Comparison of ENCODE assay signal across 8 cellular contexts in the genomic region with DNA sequence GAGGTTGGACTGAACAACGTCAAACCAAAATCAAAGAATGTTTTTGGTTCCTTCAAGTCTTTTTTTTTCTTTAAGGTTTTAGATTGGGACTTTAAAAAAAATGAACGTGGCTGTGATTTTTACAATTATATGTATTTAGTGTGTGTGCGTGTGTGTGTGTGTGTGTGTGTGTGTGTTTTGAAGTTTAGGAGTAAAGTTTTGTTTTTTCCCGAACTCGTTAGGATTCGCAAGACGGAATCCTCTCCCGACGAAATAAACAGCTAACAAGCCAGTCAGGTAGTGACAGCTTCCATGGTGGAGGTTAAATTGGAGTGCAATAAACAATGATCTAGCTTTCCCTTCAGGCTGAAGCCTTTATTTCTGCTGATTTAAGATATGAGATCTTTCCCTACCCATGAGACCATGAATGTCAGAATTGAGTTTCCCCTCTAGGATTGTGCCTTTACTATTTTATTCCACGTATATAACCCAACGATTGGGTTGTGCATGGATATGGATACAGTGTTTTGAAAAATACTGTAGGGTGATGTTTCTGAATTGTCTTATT. TPM values are rescaled to one million over a fixed set of nuclear protein-coding genes. Genes with fewer than 3 reads are reported as not detected.
DNase-seq lines count a peak whose midpoint lies in the region; ATAC-seq, FAIRE-seq and TF ChIP-seq lines count a peak whose summit lies in the region.

No MANE protein-coding gene starts in this region.

- H3K4me3 Mint-ChIP-seq in activated naive CD8-positive, alpha-beta T cell treated with anti-CD3 and anti-CD28 coated beads, Interleukin-2, amount 10 ng/mL, durations not matched to agents 7 days and 5 days: peak overlapping the region; percentile 98

- no peaks in the 10 kb centered on the region for H3K79me2 ChIP-seq in ACC112 (ENCODE audit: control insufficient read depth, insufficient read depth, low read length, unreplicated experiment)
- H3K79me2 ChIP-seq in keratinocyte (ENCODE audit: control insufficient read depth, insufficient read depth, low read length): no peaks in the 10 kb centered on the region

- H3K4me2 ChIP-seq in keratinocyte (ENCODE audit: control insufficient read depth, extremely low read depth, insufficient read depth, low read depth, low read length): peak overlapping the region; percentile 96

- H3K36me3 Mint-ChIP-seq in activated naive CD8-positive, alpha-beta T cell treated with anti-CD3 and anti-CD28 coated beads, Interleukin-2, amount 10 ng/mL, durations not matched to agents 7 days and 5 days: peaks cover 25% of the 10 kb centered on the region

- H3K4me3 ChIP-seq in ACC112 (ENCODE audit: low read depth, low read length): peak overlapping the region; percentile 91
- peak overlapping the region; percentile 97 for H3K4me3 ChIP-seq in HEK293 (ENCODE audit: low read depth, low read length)
- peak overlapping the region; percentile 63 to 86 (median 80) for H3K4me3 ChIP-seq in keratinocyte (ENCODE audit: control insufficient read depth in 2 of 3, extremely low read depth in 1 of 3, insufficient read depth in 2 of 3, low read depth in 1 of 3, low read length in 3 of 3)

- H3K27me3 ChIP-seq in ACC112 (ENCODE audit: insufficient read depth, low read length) (no peaks in the 10 kb centered on the region), keratinocyte (ENCODE audit: control insufficient read depth, extremely low read depth, insufficient read depth, low read length) (no peaks in the 10 kb centered on the region)

- dilution Hi-C loops in keratinocyte (cut with MboI; ENCODE audit: extremely low pct_ligation_motif_present, low sequenced_read_pairs): no loop called here

- ATAC-seq in activated naive CD8-positive, alpha-beta T cell treated with anti-CD3 and anti-CD28 coated beads, Interleukin-2, amount 10 ng/mL, durations not matched to agents 7 days and 5 days (ENCODE audit: low read depth): no peak
- ATAC-seq in HG02840 (IDR thresholded peaks at IDR 0.05; ENCODE audit: low FRiP score, unreplicated experiment): no peak

- H3K27ac Mint-ChIP-seq in activated naive CD8-positive, alpha-beta T cell treated with anti-CD3 and anti-CD28 coated beads, Interleukin-2, amount 10 ng/mL, durations not matched to agents 7 days and 5 days: peak overlapping the region; percentile 90

- no peak for DNase-seq in activated naive CD8-positive, alpha-beta T cell treated with anti-CD3 and anti-CD28 coated beads, Interleukin-2, amount 10 ng/mL, durations not matched to agents 7 days and 5 days
- no peak for DNase-seq in keratinocyte (ENCODE audit: low read depth, low spot score)
- no peak for DNase-seq in substantia nigra (lab: John Stamatoyannopoulos, UW)
- no peak for DNase-seq in SIG-M5 treated with dmso at 0.1 percent for 504 hours (lab: John Stamatoyannopoulos, UW; ENCODE audit: unreplicated experiment)
- DNase-seq in GM19238 (ENCODE audit: insufficient read length, low spot score): no peak

- H3K4me1 ChIP-seq in ACC112 (ENCODE audit: control insufficient read depth, insufficient read depth, low read length, unreplicated experiment): no peaks in the 10 kb centered on the region
- H3K4me1 ChIP-seq in HEK293 (ENCODE audit: control insufficient read depth, insufficient read depth, low read length): peaks cover 11% of the 10 kb centered on the region; the same call in 1 of the 2 replicates
- H3K4me1 ChIP-seq in keratinocyte (ENCODE audit: control insufficient read depth, extremely low read depth, insufficient read depth, low read length): peaks cover 9% of the 10 kb centered on the region

- H3K36me3 ChIP-seq in ACC112 (ENCODE audit: insufficient read depth, low read length): no peaks in the 10 kb centered on the region
- H3K36me3 ChIP-seq in HEK293 (ENCODE audit: control insufficient read depth in 2 of 2, insufficient read depth in 1 of 2, low read length in 2 of 2): peaks cover 0 to 8% of the 10 kb centered on the region in 2 experiments; a peak in 1 of 3 replicates
- no peaks in the 10 kb centered on the region for H3K36me3 ChIP-seq in keratinocyte (ENCODE audit: control insufficient read depth in 2 of 2, extremely low read depth in 1 of 2, insufficient read depth in 2 of 2, low read length in 2 of 2)

- H3K27ac ChIP-seq in ACC112 (ENCODE audit: low read depth, low read length): no peak overlapping the region
- 0 out of 2 replicates have a peak overlapping the region, but pooled peaks have one; percentile 19 for H3K27ac ChIP-seq in HEK293 (ENCODE audit: extremely low read depth, low read depth, low read length)
- H3K27ac ChIP-seq in keratinocyte (ENCODE audit: control insufficient read depth, insufficient read depth, low read length): no peak overlapping the region
- H3K27ac ChIP-seq in substantia nigra (ENCODE audit: low read depth, low read length, poor library complexity, severe bottlenecking): peak overlapping the region; percentile 80

- TF ChIP-seq CTCF in HEK293 (tag by site-specific recombination; IDR thresholded peaks at IDR 0.05) (no peak), keratinocyte (optimal IDR thresholded peaks at IDR 0.05 in 1 of 3, IDR thresholded peaks at IDR 0.05 in 1 of 3, conservative IDR thresholded peaks at IDR 0.05 in 1 of 3; ENCODE audit: extremely low read depth in 1 of 3, insufficient read depth in 2 of 3, low read length in 3 of 3) (no peak)

- peaks cover 34% of the 10 kb centered on the region for H3K4me1 Mint-ChIP-seq in activated naive CD8-positive, alpha-beta T cell treated with anti-CD3 and anti-CD28 coated beads, Interleukin-2, amount 10 ng/mL, durations not matched to agents 7 days and 5 days

- H3K27me3 Mint-ChIP-seq in activated naive CD8-positive, alpha-beta T cell treated with anti-CD3 and anti-CD28 coated beads, Interleukin-2, amount 10 ng/mL, durations not matched to agents 7 days and 5 days: no peaks in the 10 kb centered on the region

- no peaks in the 10 kb centered on the region for H3K9me1 ChIP-seq in keratinocyte (ENCODE audit: control insufficient read depth, extremely low read depth, insufficient read depth, low read length)

- POLR2A ChIA-PET in HEK293 (lab: Yijun Ruan, JAX): interaction anchor here (2.2 kb wide), 1 partner anchor 108 kb away, joined by 17 read pairs; the partner anchor contains the start of gene HSDL2
- POLR2A ChIA-PET in activated naive CD8-positive, alpha-beta T cell treated with anti-CD3 and anti-CD28 coated beads, Interleukin-2, amount 10 ng/mL, durations not matched to agents 7 days and 5 days (lab: Charles Lee): interaction anchor here (1.2 to 3.8 kb wide), 2 partner anchors 108 to 230 kb away, joined by 3 to 26 read pairs; partner anchors contain the start of genes HSDL2 and INIP

- peak overlapping the region; percentile 24 for H3K9ac ChIP-seq in keratinocyte (ENCODE audit: control insufficient read depth, extremely low read depth, insufficient read depth, low read length)

- FAIRE-seq in keratinocyte (lab: Jason Lieb, UNC): no peak

- no peaks in the 10 kb centered on the region for H4K20me1 ChIP-seq in keratinocyte (ENCODE audit: control insufficient read depth, extremely low read depth, insufficient read depth, low read length)

- CTCF ChIA-PET in HEK293 (lab: Yijun Ruan, JAX): no interaction called here

- peaks cover 3% of the 10 kb centered on the region for H3K9me3 Mint-ChIP-seq in activated naive CD8-positive, alpha-beta T cell treated with anti-CD3 and anti-CD28 coated beads, Interleukin-2, amount 10 ng/mL, durations not matched to agents 7 days and 5 days

- peak overlapping the region; percentile 82 for H2AFZ ChIP-seq in ACC112 (ENCODE audit: low read length, unreplicated experiment)
- H2AFZ ChIP-seq in keratinocyte (ENCODE audit: control insufficient read depth, low read length): peak overlapping the region; percentile 92

- H3K9me3 ChIP-seq in HEK293 (ENCODE audit: control insufficient read depth, insufficient read depth, low read depth, low read length) (no peaks in the 10 kb centered on the region), keratinocyte (ENCODE audit: control insufficient read depth, low read depth, low read length) (no peaks in the 10 kb centered on the region)

TF ChIP-seq in HEK293, 187 proteins besides CTCF, POLR2A, EP300 and RAD21 (continues in another document):
- peak; percentile 71 for TF ChIP-seq ZNF335 (tag by site-specific recombination; conservative IDR thresholded peaks at IDR 0.05)
- no peak for TF ChIP-seq ZNF174 (tag by site-specific recombination; IDR thresholded peaks at IDR 0.05)
- 0 out of 2 replicates have a peak, but pooled peaks have one; percentile 15 for TF ChIP-seq TRIM28 (IDR thresholded peaks at IDR 0.05; ENCODE audit: borderline replicate concordance, low read length)
- TF ChIP-seq KLF9 (tag by site-specific recombination; IDR thresholded peaks at IDR 0.05; ENCODE audit: low read depth): no peak
- TF ChIP-seq, protein P1, sequence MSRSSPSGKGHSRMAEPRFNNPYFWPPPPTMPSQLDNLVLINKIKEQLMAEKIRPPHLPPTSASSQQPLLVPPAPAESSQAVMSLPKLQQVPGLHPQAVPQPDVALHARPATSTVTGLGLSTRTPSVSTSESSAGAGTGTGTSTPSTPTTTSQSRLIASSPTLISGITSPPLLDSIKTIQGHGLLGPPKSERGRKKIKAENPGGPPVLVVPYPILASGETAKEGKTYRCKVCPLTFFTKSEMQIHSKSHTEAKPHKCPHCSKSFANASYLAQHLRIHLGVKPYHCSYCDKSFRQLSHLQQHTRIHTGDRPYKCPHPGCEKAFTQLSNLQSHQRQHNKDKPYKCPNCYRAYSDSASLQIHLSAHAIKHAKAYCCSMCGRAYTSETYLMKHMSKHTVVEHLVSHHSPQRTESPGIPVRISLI (tag by site-specific recombination; IDR thresholded peaks at IDR 0.05): peak; percentile 29; the same call in 1 of the 2 replicates

RNA-seq across cellular contexts. Expression of gene KIAA1958, which starts 1.2 kb away (rescaled TPM):
- 10 to 100 TPM; 13.3 to 15.0 TPM for total RNA-seq in activated naive CD8-positive, alpha-beta T cell treated with anti-CD3 and anti-CD28 coated beads, Interleukin-2, amount 10 ng/mL, durations not matched to agents 7 days and 5 days
- polyA plus RNA-seq in keratinocyte: 0.77 to 1.2 TPM (median 0.84 TPM) in 3 replicates
- 1.2 TPM for polyA plus RNA-seq in keratinocyte (2011; ENCODE audit: low read depth)
- 0.69 and 0.84 TPM in 2 replicates for polyA plus RNA-seq in keratinocyte (2011; cell fraction: cytosol; rRNA removed)
- polyA plus RNA-seq in keratinocyte (2011; cell fraction: nucleus; rRNA removed): 2.1 and 2.3 TPM in 2 replicates
- 0.58 and 1.3 TPM in 2 replicates for polyA plus RNA-seq in keratinocyte (2012; ENCODE audit: low replicate concordance)
- 7.3 to 8.1 TPM (median 7.7 TPM) in 3 replicates for polyA minus RNA-seq in keratinocyte
- polyA minus RNA-seq in keratinocyte (2011; cell fraction: cytosol; rRNA and poly(A)+ RNA removed): 3.1 TPM
- polyA minus RNA-seq in keratinocyte (2011; cell fraction: nucleus; rRNA and poly(A)+ RNA removed): 4.5 and 8.0 TPM in 2 replicates

Comparison
In these comparisons a context has a peak if more than half of its experiments do, and no peak if none do; other contexts are left out.
1. H3K27ac ChIP-seq: peak in HEK293 (single experiment) and substantia nigra (single experiment); none in ACC112 (single experiment) and keratinocyte (single experiment).
2. Peak in every context shown above with its lines, with median percentiles within 50 percentile points of each other: H3K4me3 ChIP-seq.